In the genomic region with DNA sequence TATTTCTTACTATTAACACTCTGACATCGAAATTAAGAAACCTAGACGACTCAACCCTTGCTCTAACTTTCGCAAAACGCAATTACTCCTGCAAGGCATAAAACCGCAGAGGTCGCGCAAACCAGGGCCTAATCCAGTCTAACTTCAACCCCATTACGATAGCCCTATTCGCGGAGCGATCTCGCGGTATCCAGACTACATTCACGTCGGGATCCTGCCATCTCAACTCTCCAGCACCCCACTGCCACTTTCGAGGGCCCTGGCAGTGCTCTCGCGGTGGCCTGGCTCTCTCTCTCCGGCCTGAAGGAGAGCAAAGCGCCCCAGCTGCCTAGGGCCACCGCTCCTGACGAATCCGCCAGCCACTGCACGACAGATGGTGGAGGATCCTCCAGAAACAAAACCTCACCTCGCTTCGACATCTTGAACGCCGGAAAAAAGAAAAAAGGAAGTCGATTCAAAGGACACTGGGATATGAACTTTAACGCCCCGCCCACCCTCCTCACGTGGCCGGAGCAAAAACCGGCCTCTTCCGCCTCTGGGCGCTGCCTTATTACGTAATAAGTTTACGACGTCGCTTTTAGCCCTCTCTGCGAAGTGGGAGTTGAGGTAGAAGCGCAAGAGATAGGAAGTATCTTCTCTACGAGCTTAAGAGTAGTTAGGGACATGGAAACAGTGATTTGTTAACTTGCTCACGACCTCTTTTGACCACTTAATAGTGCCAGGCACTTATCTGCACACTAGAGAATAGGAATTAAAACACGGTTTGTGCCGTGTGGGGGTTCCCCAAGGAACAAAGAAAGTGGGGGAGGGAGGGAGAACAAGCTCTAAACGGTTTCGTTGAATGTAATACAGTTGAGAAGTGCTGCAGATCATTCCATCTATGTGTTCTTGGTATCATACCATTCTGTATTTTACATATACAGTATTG, we compare ENCODE assay signal across 1 cellular context.
A peak's percentile ranks its signal among the peaks of the same experiment; 100 is the strongest.
TF ChIP-seq lines count a peak whose summit lies in the region.

Gene RPL23, minus strand, starts transcription at position 430 of the 928 bp plus-strand sequence. Its CDS starts 11 bp downstream, at position 419.

TF ChIP-seq in IMR-90, 13 proteins besides CTCF, POLR2A, EP300 and RAD21 (continued from another document):
- TF ChIP-seq MAZ (IDR thresholded peaks at IDR 0.05; ENCODE audit: borderline replicate concordance, low read depth, low read length) (0 out of 2 replicates have a peak, but pooled peaks have one; percentile 6), USF2 (IDR thresholded peaks at IDR 0.05; ENCODE audit: low read depth, low read length) (peak; percentile 98), RCOR1 (IDR thresholded peaks at IDR 0.05; ENCODE audit: insufficient replicate concordance, low read length) (no peak), MXI1 (IDR thresholded peaks at IDR 0.05; ENCODE audit: borderline replicate concordance, low read depth, low read length) (peak; percentile 94), SMC3 (IDR thresholded peaks at IDR 0.05; ENCODE audit: low read depth, low read length) (no peak)
